In genomic region chr21:26977741-26978140, GRCh38 we compare ENCODE assay signal across 27 cellular contexts. TPM values are rescaled to one million over a fixed set of nuclear protein-coding genes. Genes with fewer than 3 reads are reported as not detected.
"Had no signal": no experiment of that assay in that cellular context is flagged by ENCODE, and none has a peak within 500 bp of the region (broad histone marks: within the 10 kb centered on the region; RNA-seq: fewer than 3 reads in every experiment).

No MANE protein-coding gene starts in this region.

- H3K4me2 ChIP-seq: neural progenitor cell had no signal

- H3K4me1 ChIP-seq: adrenal gland, gastroesophageal sphincter, heart left ventricle, neural progenitor cell, prostate gland, vagina had no signal

- H3K4me1 Mint-ChIP-seq: activated CD4-positive, alpha-beta T cell treated with anti-CD3 and anti-CD28 coated beads, Interleukin-2, amount 10 ng/mL, durations not matched to agents 24 days and 14 days; activated naive CD4-positive, alpha-beta T cell treated with anti-CD3 and anti-CD28 coated beads, Interleukin-2, amount 50 U/mL, for 24 hours; memory B cell; naive thymus-derived CD4-positive, alpha-beta T cell; neural progenitor cell had no signal

- H3K36me3 Mint-ChIP-seq: activated naive CD4-positive, alpha-beta T cell treated with anti-CD3 and anti-CD28 coated beads, Interleukin-2, amount 50 U/mL, for 24 hours; memory B cell; naive thymus-derived CD4-positive, alpha-beta T cell; neural progenitor cell had no signal

- H3K27me3 Mint-ChIP-seq: activated CD4-positive, alpha-beta T cell treated with anti-CD3 and anti-CD28 coated beads, Interleukin-2, amount 10 ng/mL, durations not matched to agents 24 days and 14 days; activated CD8-positive, alpha-beta T cell treated with anti-CD3 and anti-CD28 coated beads for 36 hours; stimulated activated naive CD8-positive, alpha-beta T cell treated with anti-CD3 and anti-CD28 coated beads, Interleukin-15, Interleukin-2, amounts not matched to agents 100 ng/mL and 50 ng/mL, for 24 hours had no signal

- H3K9me3 ChIP-seq: adrenal gland, gastroesophageal sphincter, prostate gland, vagina had no signal

- H2AFZ ChIP-seq: neural progenitor cell had no signal

- H3K4me3 Mint-ChIP-seq: activated CD4-positive, alpha-beta T cell treated with anti-CD3 and anti-CD28 coated beads, Interleukin-2, amount 10 ng/mL, durations not matched to agents 24 days and 14 days; activated CD8-positive, alpha-beta T cell treated with anti-CD3 and anti-CD28 coated beads for 36 hours; activated naive CD4-positive, alpha-beta T cell treated with anti-CD3 and anti-CD28 coated beads, Interleukin-2, amount 50 U/mL, for 24 hours; memory B cell; naive thymus-derived CD4-positive, alpha-beta T cell; neural progenitor cell; stimulated activated naive CD8-positive, alpha-beta T cell treated with anti-CD3 and anti-CD28 coated beads, Interleukin-15, Interleukin-2, amounts not matched to agents 100 ng/mL and 50 ng/mL, for 24 hours had no signal

- ATAC-seq: activated CD8-positive, alpha-beta T cell treated with anti-CD3 and anti-CD28 coated beads for 36 hours; gastroesophageal sphincter; heart left ventricle; left ventricle myocardium superior; mucosa of descending colon; naive thymus-derived CD4-positive, alpha-beta T cell; right cardiac atrium had no signal

- H3K36me3 ChIP-seq: adrenal gland, gastroesophageal sphincter, heart left ventricle, neural progenitor cell, prostate gland, vagina had no signal

- H3K27me3 ChIP-seq: adrenal gland, gastroesophageal sphincter, heart left ventricle, neural progenitor cell, vagina had no signal

- DNase-seq: activated CD4-positive, alpha-beta T cell treated with anti-CD3 and anti-CD28 coated beads, Interleukin-2, amount 10 ng/mL, durations not matched to agents 24 days and 14 days; activated CD4-positive, CD25-positive, alpha-beta regulatory T cell; activated CD8-positive, alpha-beta memory T cell treated with anti-CD3 and anti-CD28 coated beads, Interleukin-2, amount 50 U/mL, for 4 hours; activated CD8-positive, alpha-beta T cell treated with anti-CD3 and anti-CD28 coated beads for 36 hours; activated gamma-delta T cell; activated T-cell treated with anti-CD3 and anti-CD28 coated beads, Interleukin-2, amount 50 U/mL, for 48 hours; adrenal gland; dorsolateral prefrontal cortex; heart left ventricle; left ventricle myocardium superior; mucosa of descending colon; naive thymus-derived CD4-positive, alpha-beta T cell; right cardiac atrium; small intestine; stimulated activated CD4-positive, alpha-beta T cell treated with anti-CD3 and anti-CD28 coated beads, Interleukin-15, amount 100 ng/mL, for 24 hours; stimulated activated CD4-positive, alpha-beta T cell treated with anti-CD3 and anti-CD28 coated beads, Interleukin-2, amount 100 ng/mL, for 48 hours; T1000; trophoblast cell had no signal

- H3K4me3 ChIP-seq: adrenal gland, dorsolateral prefrontal cortex, gastroesophageal sphincter, heart left ventricle, mucosa of descending colon, neural progenitor cell, prostate gland, vagina had no signal

- H3K27ac ChIP-seq: adrenal gland, dorsolateral prefrontal cortex, epithelial cell of prostate, gastroesophageal sphincter, heart left ventricle, neural progenitor cell, prostate gland, vagina had no signal

- FAIRE-seq: small intestine had no signal

- H3K9ac ChIP-seq: neural progenitor cell had no signal

- H3K27ac Mint-ChIP-seq: activated CD4-positive, alpha-beta T cell treated with anti-CD3 and anti-CD28 coated beads, Interleukin-2, amount 10 ng/mL, durations not matched to agents 24 days and 14 days; activated CD8-positive, alpha-beta T cell treated with anti-CD3 and anti-CD28 coated beads for 36 hours; activated naive CD4-positive, alpha-beta T cell treated with anti-CD3 and anti-CD28 coated beads, Interleukin-2, amount 50 U/mL, for 24 hours; memory B cell; naive thymus-derived CD4-positive, alpha-beta T cell; neural progenitor cell; stimulated activated naive CD8-positive, alpha-beta T cell treated with anti-CD3 and anti-CD28 coated beads, Interleukin-15, Interleukin-2, amounts not matched to agents 100 ng/mL and 50 ng/mL, for 24 hours had no signal

RNA-seq across cellular contexts. Expression of gene ADAMTS5, which starts 10.9 kb away (rescaled TPM):
- total RNA-seq: activated CD4-positive, alpha-beta T cell treated with anti-CD3 and anti-CD28 coated beads, Interleukin-2, amount 10 ng/mL, durations not matched to agents 24 days and 14 days; activated CD8-positive, alpha-beta T cell treated with anti-CD3 and anti-CD28 coated beads for 36 hours; T-helper 1 cell treated with Interleukin-12 subunit alpha and Interleukin-12 subunit beta and Interleukin-4 antibody, amounts not matched to agents 30 ng/mL and 1 ng/mL, for 36 hours had no signal
- polyA plus RNA-seq: naive thymus-derived CD4-positive, alpha-beta T cell had no signal
